Comparison of ENCODE assay signal across 20 cellular contexts in genomic region chr7:42025635-42026375, GRCh38.
"Had no signal": no experiment of that assay in that cellular context is flagged by ENCODE, and none has a peak within 500 bp of the region (broad histone marks: within the 10 kb centered on the region; RNA-seq: fewer than 3 reads in every experiment).

No MANE protein-coding gene starts in this region.

- H3K4me1 ChIP-seq: foreskin keratinocyte, parathyroid adenoma, vagina had no signal

- ATAC-seq: activated CD8-positive, alpha-beta T cell treated with anti-CD3 and anti-CD28 coated beads for 36 hours; activated naive CD4-positive, alpha-beta T cell treated with anti-CD3 and anti-CD28 coated beads, Interleukin-2, amount 50 U/mL, for 72 hours; foreskin keratinocyte; WTC11 had no signal

- H3K4me3 ChIP-seq: thyroid gland, vagina had no signal

- H3K9ac ChIP-seq: parathyroid adenoma had no signal

- H3K36me3 Mint-ChIP-seq: activated naive CD4-positive, alpha-beta T cell treated with anti-CD3 and anti-CD28 coated beads, Interleukin-2, amount 50 U/mL, for 72 hours; stimulated activated naive B cell treated with anti-CD40 and anti-IgM and Interleukin-4, amounts not matched to agents 10 μg/mL and 1 μg/mL and 100 μg/mL, for 72 hours had no signal

- H3K27me3 ChIP-seq: foreskin keratinocyte, thyroid gland, vagina had no signal

- H3K4me3 Mint-ChIP-seq: activated CD8-positive, alpha-beta T cell treated with anti-CD3 and anti-CD28 coated beads for 36 hours; stimulated activated naive B cell treated with anti-CD40 and anti-IgM and Interleukin-4, amounts not matched to agents 10 μg/mL and 1 μg/mL and 100 μg/mL, for 72 hours; WTC11 had no signal

- H3K9me3 ChIP-seq: thyroid gland, vagina had no signal

- H3K36me3 ChIP-seq: thyroid gland had no signal

- H3K9me3 Mint-ChIP-seq: activated CD8-positive, alpha-beta T cell treated with anti-CD3 and anti-CD28 coated beads for 36 hours; activated naive CD4-positive, alpha-beta T cell treated with anti-CD3 and anti-CD28 coated beads, Interleukin-2, amount 50 U/mL, for 72 hours had no signal

- H3K79me2 ChIP-seq: parathyroid adenoma had no signal

- H3K27ac Mint-ChIP-seq: activated CD8-positive, alpha-beta T cell treated with anti-CD3 and anti-CD28 coated beads for 36 hours; activated naive CD4-positive, alpha-beta T cell treated with anti-CD3 and anti-CD28 coated beads, Interleukin-2, amount 50 U/mL, for 72 hours; stimulated activated naive B cell treated with anti-CD40 and anti-IgM and Interleukin-4, amounts not matched to agents 10 μg/mL and 1 μg/mL and 100 μg/mL, for 72 hours; WTC11 had no signal

- DNase-seq: activated CD4-positive, alpha-beta T cell treated with anti-CD3 and anti-CD28 coated beads for 48 hours; activated CD8-positive, alpha-beta memory T cell treated with anti-CD3 and anti-CD28 coated beads, Interleukin-2, amount 50 U/mL, for 4 hours; activated CD8-positive, alpha-beta T cell treated with anti-CD3 and anti-CD28 coated beads for 36 hours; activated effector memory CD4-positive, alpha-beta T cell treated with anti-CD3 and anti-CD28 coated beads, Interleukin-2, amount 50 U/mL, for 16 hours; activated T-cell treated with anti-CD3 and anti-CD28 coated beads, Interleukin-2, amount 50 U/mL, for 48 hours; central memory CD4-positive, alpha-beta T cell; cortex of kidney; effector CD8-positive, alpha-beta T cell; foreskin keratinocyte; glutamatergic neuron; kidney glomerular epithelial cell; stimulated activated CD4-positive, alpha-beta T cell treated with anti-CD3 and anti-CD28 coated beads, Interleukin-2, amount 100 ng/mL, for 48 hours; stimulated activated naive B cell treated with anti-CD40 and anti-IgM and Interleukin-4, amounts not matched to agents 10 μg/mL and 1 μg/mL and 100 μg/mL, for 72 hours; T-helper 2 cell; thyroid gland had no signal

- H2AFZ ChIP-seq: parathyroid adenoma had no signal

- H3K27ac ChIP-seq: foreskin keratinocyte, parathyroid adenoma, vagina had no signal

- FAIRE-seq: TTC549 had no signal
